8 cellular contexts compared by ENCODE assay signal in genomic region chr1:100606438-100606837, GRCh38.
A peak's percentile ranks its signal among the peaks of the same experiment; 100 is the strongest.
DNase-seq lines count a peak whose midpoint lies in the region; ATAC-seq and TF ChIP-seq lines count a peak whose summit lies in the region.

No MANE protein-coding gene starts in this region.

- no peaks in the 10 kb centered on the region for H4K20me1 ChIP-seq in HCT116 (ENCODE audit: insufficient read depth)

- TF ChIP-seq RAD21 in HCT116 (IDR thresholded peaks at IDR 0.05; ENCODE audit: low read depth): peak; percentile 71

- CTCF ChIA-PET in HCT116 (lab: Charles Lee): interaction anchor here (1.0 to 2.2 kb wide), 5 partner anchors 9 to 264 kb away, joined by 3 to 13 read pairs (median 3); no protein-coding TSS in a partner anchor

- H3K36me3 ChIP-seq in HCT116 (ENCODE audit: control insufficient read depth in 1 of 2, insufficient read depth in 2 of 2, low read length in 2 of 2) (no peaks in the 10 kb centered on the region), ascending aorta (no peaks in the 10 kb centered on the region)

- H3K9me2 ChIP-seq in HCT116 (ENCODE audit: insufficient read depth): no peaks in the 10 kb centered on the region

- H3K27me3 ChIP-seq in HCT116 (ENCODE audit: insufficient read depth, low read length): peaks cover 4% of the 10 kb centered on the region
- H3K27me3 ChIP-seq in ascending aorta: no peaks in the 10 kb centered on the region

- intact Hi-C loops in HCT116 (cut with micrococcal nuclease) (loop anchor here (1.0 kb wide), 1 partner anchor 260 kb away; no protein-coding TSS in a partner anchor), ascending aorta (cut with DNase I) (loop anchor here (1.0 to 5.0 kb wide), 2 partner anchors 144 to 260 kb away; no protein-coding TSS in a partner anchor)

- H3K4me1 ChIP-seq in HCT116 (ENCODE audit: control insufficient read depth in 1 of 2, insufficient read depth in 2 of 2, low read length in 2 of 2): no peaks in the 10 kb centered on the region
- H3K4me1 ChIP-seq in ascending aorta: peaks cover 0 to 14% of the 10 kb centered on the region in 2 donors

- H3K27ac ChIP-seq in HCT116 (ENCODE audit: low read depth, low read length) (no peak overlapping the region), ascending aorta (no peak overlapping the region)

- BruUV-seq in HCT116 (replicated peaks; lab: Mats Ljungman, UMichigan): no TSS peak

- TF ChIP-seq CTCF in HCT116 (IDR thresholded peaks at IDR 0.05 in 2 of 3, conservative IDR thresholded peaks at IDR 0.05 in 1 of 3; ENCODE audit: borderline replicate concordance in 1 of 3, insufficient read depth in 1 of 3, low read depth in 2 of 3, low read length in 2 of 3) (peak; percentile 51 to 52 (median 51)), ascending aorta (IDR thresholded peaks at IDR 0.05) (peak; percentile 61 to 87 (median 71))

- H3K4me3 ChIP-seq in HCT116 (replicated peaks in 1 of 2; ENCODE audit: low read depth in 1 of 2, low read length in 2 of 2): no peak overlapping the region
- no peak overlapping the region for H3K4me3 ChIP-seq in ascending aorta

- RAD21 ChIA-PET in HCT116 (lab: Charles Lee; ENCODE audit: low non-redundant PET in 1 of 2, low total read pairs in 2 of 2, uncharacterized antibody in 2 of 2, unreplicated experiment in 2 of 2): no interaction called here

- TF ChIP-seq POLR2A in HCT116 (IDR thresholded peaks at IDR 0.05; ENCODE audit: borderline replicate concordance, extremely low read depth, insufficient read depth, insufficient read length): no peak

- H3K9me3 ChIP-seq in HCT116 (ENCODE audit: control insufficient read depth in 1 of 2, insufficient read depth in 1 of 2, low read depth in 1 of 2, low read length in 2 of 2): no peaks in the 10 kb centered on the region
- H3K9me3 ChIP-seq in ascending aorta: no peaks in the 10 kb centered on the region

- H3K4me2 ChIP-seq in HCT116 (ENCODE audit: low read length): no peak overlapping the region

- no peak overlapping the region for H2AFZ ChIP-seq in HCT116 (ENCODE audit: low read depth, low read length, poor library complexity, severe bottlenecking)

- no peaks in the 10 kb centered on the region for H3K79me2 ChIP-seq in HCT116 (ENCODE audit: insufficient read depth, low read length)

- ATAC-seq in HCT116: peak; percentile 77

- no peak overlapping the region for H3K9ac ChIP-seq in HCT116 (ENCODE audit: low read length)

- DNase-seq in CD1c-positive myeloid dendritic cell (ENCODE audit: extremely low spot score): peak; percentile 56
- DNase-seq in HCT116 (ENCODE audit: low read depth, low spot score): peak; percentile 13
- peak in 1 of 2 donors; percentile 76 for DNase-seq in ascending aorta (ENCODE audit: low spot score in 2 of 2)
- DNase-seq in kidney tubule cell (ENCODE audit: low spot score): peak; percentile 76
- no peak for DNase-seq in superior temporal gyrus (ENCODE audit: extremely low spot score)
- DNase-seq in putamen (ENCODE audit: low spot score): no peak
- no peak for DNase-seq in NCI-H1105 treated with DMSO at 0.1 percent for 48 hours (lab: John Stamatoyannopoulos, UW)
- no peak for DNase-seq in activated naive CD4-positive, alpha-beta T cell treated with anti-CD3 and anti-CD28 coated beads, Interleukin-2, amount 50 U/mL, for 16 hours

- POLR2A ChIA-PET in HCT116 (lab: Charles Lee): no interaction called here

TF ChIP-seq in HCT116, 20 proteins besides CTCF, POLR2A, EP300 and RAD21:
- TF ChIP-seq TCF7L2 (IDR thresholded peaks at IDR 0.05; ENCODE audit: borderline replicate concordance, extremely low read depth, insufficient read depth, insufficient read length) (no peak), FOSL1 (IDR thresholded peaks at IDR 0.05; ENCODE audit: low read depth) (no peak), SIN3A (IDR thresholded peaks at IDR 0.05; ENCODE audit: low read depth) (no peak)

Comparison
In these comparisons a context has a peak if more than half of its experiments do, and no peak if none do; other contexts are left out.
1. DNase-seq: peak in CD1c-positive myeloid dendritic cell (single experiment), HCT116 (single experiment) and kidney tubule cell (single experiment); none in superior temporal gyrus (single experiment), putamen (single experiment), NCI-H1105 treated with DMSO at 0.1 percent for 48 hours (single experiment) and activated naive CD4-positive, alpha-beta T cell treated with anti-CD3 and anti-CD28 coated beads, Interleukin-2, amount 50 U/mL, for 16 hours (single experiment).